ENCODE assay signal across 8 cellular contexts in genomic region chr6:157982580-157983438, GRCh38. TPM values are rescaled to one million over a fixed set of nuclear protein-coding genes. Genes with fewer than 3 reads are reported as not detected.
DNase-seq lines count a peak whose midpoint lies in the region; ATAC-seq and TF ChIP-seq lines count a peak whose summit lies in the region.

No MANE protein-coding gene starts in this region.

- peak overlapping the region; percentile 89 for H3K4me3 Mint-ChIP-seq in activated naive CD4-positive, alpha-beta T cell treated with anti-CD3 and anti-CD28 coated beads, Interleukin-2, amount 50 U/mL, for 24 hours
- H3K4me3 Mint-ChIP-seq in T-helper 17 cell = peak overlapping the region; percentile 88

- H3K27ac ChIP-seq in neutrophil = no peak overlapping the region

- TF ChIP-seq CTCF in neutrophil (IDR thresholded peaks at IDR 0.05) = no peak

- H3K27me3 Mint-ChIP-seq in activated naive CD4-positive, alpha-beta T cell treated with anti-CD3 and anti-CD28 coated beads, Interleukin-2, amount 50 U/mL, for 24 hours = no peaks in the 10 kb centered on the region
- H3K27me3 Mint-ChIP-seq in T-helper 17 cell = no peaks in the 10 kb centered on the region

- H3K36me3 Mint-ChIP-seq in activated naive CD4-positive, alpha-beta T cell treated with anti-CD3 and anti-CD28 coated beads, Interleukin-2, amount 50 U/mL, for 24 hours = no peaks in the 10 kb centered on the region
- no peaks in the 10 kb centered on the region for H3K36me3 Mint-ChIP-seq in T-helper 17 cell (ENCODE audit: low read depth)

- H3K9me3 Mint-ChIP-seq in activated naive CD4-positive, alpha-beta T cell treated with anti-CD3 and anti-CD28 coated beads, Interleukin-2, amount 50 U/mL, for 24 hours = no peaks in the 10 kb centered on the region

- peaks cover 56% of the 10 kb centered on the region for H3K4me1 Mint-ChIP-seq in activated naive CD4-positive, alpha-beta T cell treated with anti-CD3 and anti-CD28 coated beads, Interleukin-2, amount 50 U/mL, for 24 hours
- peaks cover 36% of the 10 kb centered on the region for H3K4me1 Mint-ChIP-seq in T-helper 17 cell

- H3K9me3 ChIP-seq in T-helper 17 cell (ENCODE audit: control insufficient read depth, low read length, poor library complexity, severe bottlenecking) = no peaks in the 10 kb centered on the region
- H3K9me3 ChIP-seq in neutrophil = no peaks in the 10 kb centered on the region

- H3K4me1 ChIP-seq in neutrophil (ENCODE audit: control insufficient read depth in 1 of 2, insufficient read depth in 1 of 2, low read depth in 1 of 2, low read length in 1 of 2) = peaks cover 38 to 48% of the 10 kb centered on the region in 2 experiments

- H3K27ac Mint-ChIP-seq in activated naive CD4-positive, alpha-beta T cell treated with anti-CD3 and anti-CD28 coated beads, Interleukin-2, amount 50 U/mL, for 24 hours = peak overlapping the region; percentile 91
- peak overlapping the region; percentile 92 for H3K27ac Mint-ChIP-seq in T-helper 17 cell

- ATAC-seq in T-helper 17 cell = no peak

- no peak for DNase-seq in activated naive CD4-positive, alpha-beta T cell treated with anti-CD3 and anti-CD28 coated beads, Interleukin-2, amount 50 U/mL, for 16 hours
- no peak for DNase-seq in T-helper 17 cell
- DNase-seq in fibroblast of gingiva (ENCODE audit: low read depth) = peak; percentile 34
- DNase-seq in NCI-H2196 (lab: John Stamatoyannopoulos, UW; ENCODE audit: unreplicated experiment) = no peak
- DNase-seq in COLO829 (ENCODE audit: low spot score) = no peak
- no peak for DNase-seq in KG1 (lab: John Stamatoyannopoulos, UW)

- H3K4me3 ChIP-seq in neutrophil (ENCODE audit: low read depth in 1 of 2, low read length in 1 of 2) = peak overlapping the region; percentile 71 to 88

- H3K36me3 ChIP-seq in neutrophil = no peaks in the 10 kb centered on the region

- H3K27me3 ChIP-seq in neutrophil = peaks cover 6% of the 10 kb centered on the region

RNA-seq across cellular contexts. Expression of gene SYNJ2, which starts 1.1 kb away (rescaled TPM):
- 10 to 100 TPM; 43.6 to 45.0 TPM for total RNA-seq in T-helper 17 cell
